ENCODE assay signal across 15 cellular contexts in the genomic region with DNA sequence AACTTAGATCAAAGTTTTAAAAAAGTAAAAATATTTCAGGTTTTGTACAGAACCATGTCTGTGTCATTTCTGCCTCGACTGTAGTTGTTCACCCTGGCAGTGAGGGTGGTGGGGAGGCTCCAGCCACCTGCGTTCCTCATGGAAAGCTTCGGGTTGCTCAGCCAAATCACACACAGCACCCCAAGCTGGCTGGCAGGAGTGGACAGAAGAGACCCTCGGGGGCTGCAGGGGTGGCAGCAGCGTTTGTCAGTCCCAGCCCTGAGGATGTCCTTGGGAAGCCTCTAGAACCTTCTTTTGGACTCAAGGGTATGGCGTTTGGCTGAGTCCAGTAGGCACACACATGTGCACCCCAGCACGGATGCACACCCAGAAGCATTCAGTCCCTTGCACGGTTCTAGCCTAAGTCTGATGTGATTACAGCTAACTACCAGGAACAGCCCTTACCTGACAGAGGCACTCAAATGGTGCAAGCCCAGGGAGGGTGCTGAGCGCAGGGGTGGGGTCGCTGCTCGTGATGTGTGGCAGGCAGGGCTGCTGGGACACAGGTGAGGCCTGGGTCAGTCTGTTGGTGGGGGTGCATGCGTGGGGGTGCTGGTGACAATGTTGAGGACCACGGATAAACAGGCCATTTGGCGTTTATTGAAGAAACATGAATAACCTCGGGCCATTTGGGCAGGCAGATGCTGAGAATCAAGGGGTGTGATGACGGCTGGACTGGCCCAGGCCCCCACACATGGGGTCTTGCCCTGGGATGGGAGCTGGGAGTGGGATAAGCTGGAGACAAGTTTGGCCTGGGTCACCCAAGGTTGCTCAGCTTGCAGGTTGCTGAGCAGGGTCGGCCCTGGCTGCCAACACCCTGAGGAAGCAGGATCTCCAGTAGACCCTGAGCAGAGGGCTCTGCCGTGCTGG.
DNase-seq lines count a peak whose midpoint lies in the region; TF ChIP-seq lines count a peak whose summit lies in the region.
"Had no signal": no experiment of that assay in that cellular context is flagged by ENCODE, and none has a peak within 500 bp of the region (broad histone marks: within the 10 kb centered on the region; RNA-seq: fewer than 3 reads in every experiment).

No MANE protein-coding gene starts in this region.

- peaks cover 0 to 3% (median 2%) of the 10 kb centered on the region in 3 donors for H3K27me3 Mint-ChIP-seq in immature natural killer cell (ENCODE audit: low read depth in 3 of 3)

- no peaks in the 10 kb centered on the region for H3K27me3 ChIP-seq in dorsolateral prefrontal cortex
- H3K27me3 ChIP-seq in MG63, result no peaks in the 10 kb centered on the region

- no peak overlapping the region for H3K27ac Mint-ChIP-seq in immature natural killer cell
- H3K27ac Mint-ChIP-seq: IgD-negative memory B cell had no signal

- peaks cover 0 to 3% of the 10 kb centered on the region in 2 donors for H3K4me1 Mint-ChIP-seq in immature natural killer cell
- H3K4me1 Mint-ChIP-seq: IgD-negative memory B cell had no signal

- DNase-seq in stimulated activated CD4-positive, alpha-beta T cell treated with anti-CD3 and anti-CD28 coated beads, Interleukin-1b, Interleukin-23, amount 100 ng/mL, for 48 hours, result peak; percentile 1
- DNase-seq in stimulated activated CD4-positive, alpha-beta T cell treated with anti-CD3 and anti-CD28 coated beads, Interleukin-2, amount 100 ng/mL, for 48 hours, result no peak
- DNase-seq in dorsolateral prefrontal cortex, result peak in 6 of 10 donors; percentile 16 to 30 (median 24)
- peak; percentile 9 for DNase-seq in mucosa of gallbladder (ENCODE audit: low spot score)
- no peak for DNase-seq in immature natural killer cell
- DNase-seq in MG63, result no peak
- DNase-seq in NCI-H2171 (lab: John Stamatoyannopoulos, UW), result no peak
- DNase-seq in kidney tubule cell (ENCODE audit: low spot score), result no peak
- DNase-seq: DMS153, mesenchymal stem cell, NCI-H1092 treated with DMSO at 0.1 percent for 48 hours, NCI-H446 treated with DMSO at 0.1 percent for 48 hours, occipital lobe, PC-9 had no signal

- H3K36me3 ChIP-seq in MG63, result no peaks in the 10 kb centered on the region

- H3K9me3 ChIP-seq in MG63, result no peaks in the 10 kb centered on the region

- no peak overlapping the region for H3K27ac ChIP-seq in dorsolateral prefrontal cortex
- H3K27ac ChIP-seq: PC-9 had no signal

- H3K4me3 ChIP-seq in dorsolateral prefrontal cortex, result no peak overlapping the region
- H3K4me3 ChIP-seq in MG63, result no peak overlapping the region
- H3K4me3 ChIP-seq: PC-9 had no signal

- intact Hi-C loops in dorsolateral prefrontal cortex (cut with DNase I), result loop anchor here in 1 of 2 donors (5.0 to 10.0 kb wide), 2 partner anchors 283 to 535 kb away; no protein-coding TSS in a partner anchor

- H3K4me3 Mint-ChIP-seq in immature natural killer cell, result no peak overlapping the region
- H3K4me3 Mint-ChIP-seq: IgD-negative memory B cell had no signal

- TF ChIP-seq CTCF in dorsolateral prefrontal cortex (IDR thresholded peaks at IDR 0.05 in 54 of 56, conservative IDR thresholded peaks at IDR 0.05 in 2 of 56; ENCODE audit: low read depth in 1 of 56, partially characterized antibody in 56 of 56), result no peak

- H3K9me3 Mint-ChIP-seq in immature natural killer cell, result no peaks in the 10 kb centered on the region
- H3K9me3 Mint-ChIP-seq: IgD-negative memory B cell had no signal

- peaks cover 0 to 4% (median 4%) of the 10 kb centered on the region in 3 donors for H3K36me3 Mint-ChIP-seq in immature natural killer cell

Comparison
In these comparisons a context has a peak if more than half of its experiments do, and no peak if none do; other contexts are left out.
1. DNase-seq: peak in stimulated activated CD4-positive, alpha-beta T cell treated with anti-CD3 and anti-CD28 coated beads, Interleukin-1b, Interleukin-23, amount 100 ng/mL, for 48 hours (single experiment), dorsolateral prefrontal cortex (6 of 10) and mucosa of gallbladder (single experiment); none in stimulated activated CD4-positive, alpha-beta T cell treated with anti-CD3 and anti-CD28 coated beads, Interleukin-2, amount 100 ng/mL, for 48 hours (0 of 2), immature natural killer cell (0 of 3), MG63 (single experiment), NCI-H2171 (single experiment) and kidney tubule cell (single experiment).